14 cellular contexts compared by ENCODE assay signal in genomic region chr9:115691097-115691496, GRCh38.
DNase-seq lines count a peak whose midpoint lies in the region; ATAC-seq, FAIRE-seq and TF ChIP-seq lines count a peak whose summit lies in the region.
"Had no signal": no experiment of that assay in that cellular context is flagged by ENCODE, and none has a peak within 500 bp of the region (broad histone marks: within the 10 kb centered on the region; RNA-seq: fewer than 3 reads in every experiment).

No MANE protein-coding gene starts in this region.

- CTCF ChIA-PET in Calu3 (lab: Charles Lee) = no interaction called here
- CTCF ChIA-PET in CD8-positive, alpha-beta memory T cell (lab: Charles Lee) = no interaction called here

- H3K4me3 Mint-ChIP-seq in Calu3 (ENCODE audit: low read depth, unreplicated experiment) = no peak overlapping the region
- no peak overlapping the region for H3K4me3 Mint-ChIP-seq in glutamatergic neuron (ENCODE audit: unreplicated experiment)
- no peak overlapping the region for H3K4me3 Mint-ChIP-seq in CD8-positive, alpha-beta memory T cell
- H3K4me3 Mint-ChIP-seq: naive B cell had no signal

- H3K9me3 Mint-ChIP-seq in Calu3 (ENCODE audit: low read depth, unreplicated experiment) = peaks cover 8% of the 10 kb centered on the region
- H3K9me3 Mint-ChIP-seq in glutamatergic neuron (ENCODE audit: unreplicated experiment) = no peaks in the 10 kb centered on the region
- H3K9me3 Mint-ChIP-seq in CD8-positive, alpha-beta memory T cell = peaks cover 0 to 8% (median 0%) of the 10 kb centered on the region in 5 donors

- no peak for FAIRE-seq in pancreas (lab: Jason Lieb, UNC)
- FAIRE-seq: G401.6 had no signal

- TF ChIP-seq CTCF in Calu3 (IDR thresholded peaks at IDR 0.05; ENCODE audit: unreplicated experiment) = no peak
- TF ChIP-seq CTCF in pancreas (IDR thresholded peaks at IDR 0.05) = no peak
- TF ChIP-seq CTCF in glutamatergic neuron (IDR thresholded peaks at IDR 0.05; ENCODE audit: partially characterized antibody, unreplicated experiment) = no peak

- intact Hi-C loops in Calu3 (cut with micrococcal nuclease; ENCODE audit: unreplicated experiment) (loop anchor here (5.0 to 10.0 kb wide), 2 partner anchors 99 to 474 kb away; no protein-coding TSS in a partner anchor), pancreas (cut with DNase I) (no loop called here)

- H3K27ac ChIP-seq in epithelial cell of prostate (peak overlapping the region; percentile 92), pancreas (peak overlapping the region in 1 of 4 donors; percentile 14)
- H3K27ac ChIP-seq in CD8-positive, alpha-beta memory T cell (ENCODE audit: low read depth, low read length) = no peak overlapping the region
- H3K27ac ChIP-seq: thyroid gland, VCaP had no signal

- no TSS peak for BruUV-seq in Calu3 (replicated peaks; lab: Mats Ljungman, UMichigan)

- H3K27ac Mint-ChIP-seq in Calu3 (ENCODE audit: unreplicated experiment) (peak overlapping the region; percentile 91), glutamatergic neuron (ENCODE audit: unreplicated experiment) (no peak overlapping the region)
- H3K27ac Mint-ChIP-seq in CD8-positive, alpha-beta memory T cell = no peak overlapping the region
- H3K27ac Mint-ChIP-seq: naive B cell had no signal

- WGBS in pancreas, 2 donors = 37 to 51% methylated on average over 5 of the region's 5 CpGs

- H3K9me3 ChIP-seq in pancreas = no peaks in the 10 kb centered on the region
- H3K9me3 ChIP-seq in CD8-positive, alpha-beta memory T cell (ENCODE audit: low read length) = no peaks in the 10 kb centered on the region
- H3K9me3 ChIP-seq: thyroid gland had no signal

- H3K27me3 ChIP-seq in pancreas = no peaks in the 10 kb centered on the region
- H3K27me3 ChIP-seq in CD8-positive, alpha-beta memory T cell (ENCODE audit: insufficient read depth, low read length, poor library complexity, severe bottlenecking) = no peaks in the 10 kb centered on the region
- H3K27me3 ChIP-seq: thyroid gland had no signal

- peaks cover 0 to 5% (median 0%) of the 10 kb centered on the region in 3 donors for H3K4me1 ChIP-seq in pancreas
- H3K4me1 ChIP-seq in CD8-positive, alpha-beta memory T cell (ENCODE audit: insufficient read depth, low read length) = no peaks in the 10 kb centered on the region
- H3K4me1 ChIP-seq: thyroid gland had no signal

- ATAC-seq in pancreas = peak; percentile 60 to 90 (median 80)

- POLR2A ChIA-PET in CD8-positive, alpha-beta memory T cell (lab: Charles Lee) = no interaction called here

- peaks cover 11% of the 10 kb centered on the region for H3K4me1 Mint-ChIP-seq in Calu3 (ENCODE audit: low read depth, unreplicated experiment)
- H3K4me1 Mint-ChIP-seq in glutamatergic neuron (ENCODE audit: low read depth, unreplicated experiment) = peaks cover 5% of the 10 kb centered on the region
- no peaks in the 10 kb centered on the region for H3K4me1 Mint-ChIP-seq in CD8-positive, alpha-beta memory T cell
- H3K4me1 Mint-ChIP-seq: naive B cell had no signal

- H3K36me3 Mint-ChIP-seq in Calu3 (ENCODE audit: insufficient read depth, unreplicated experiment) (no peaks in the 10 kb centered on the region), glutamatergic neuron (ENCODE audit: unreplicated experiment) (no peaks in the 10 kb centered on the region)
- H3K36me3 Mint-ChIP-seq in CD8-positive, alpha-beta memory T cell = no peaks in the 10 kb centered on the region
- H3K36me3 Mint-ChIP-seq: naive B cell had no signal

- DNase-seq in Calu3 (no peak), OCI-M1 (lab: John Stamatoyannopoulos, UW) (peak; percentile 18), epithelial cell of prostate (ENCODE audit: low read depth, low spot score) (peak; percentile 96), pancreas (peak in 1 of 6 donors; percentile 12), glutamatergic neuron (no peak)
- no peak for DNase-seq in activated CD8-positive, alpha-beta memory T cell treated with anti-CD3 and anti-CD28 coated beads, Interleukin-2, amount 50 U/mL, for 4 hours
- no peak for DNase-seq in CD8-positive, alpha-beta memory T cell
- DNase-seq in stimulated activated CD4-positive, alpha-beta T cell treated with anti-CD3 and anti-CD28 coated beads, Interleukin-15, amount 100 ng/mL, for 24 hours = no peak
- DNase-seq: activated gamma-delta T cell, erythroblast, naive B cell, thyroid gland had no signal

- no peak overlapping the region for H3K4me3 ChIP-seq in pancreas
- H3K4me3 ChIP-seq in CD8-positive, alpha-beta memory T cell (ENCODE audit: low read length) = no peak overlapping the region
- H3K4me3 ChIP-seq: thyroid gland had no signal

- H3K36me3 ChIP-seq in pancreas = no peaks in the 10 kb centered on the region
- H3K36me3 ChIP-seq in CD8-positive, alpha-beta memory T cell (ENCODE audit: insufficient read depth, low read length) = no peaks in the 10 kb centered on the region
- H3K36me3 ChIP-seq: thyroid gland had no signal

- H3K27me3 Mint-ChIP-seq in Calu3 (ENCODE audit: unreplicated experiment) = no peaks in the 10 kb centered on the region
- no peaks in the 10 kb centered on the region for H3K27me3 Mint-ChIP-seq in glutamatergic neuron (ENCODE audit: unreplicated experiment)
- H3K27me3 Mint-ChIP-seq in CD8-positive, alpha-beta memory T cell = no peaks in the 10 kb centered on the region

Comparison
In these comparisons a context has a peak if more than half of its experiments do, and no peak if none do; other contexts are left out.
1. DNase-seq: peak in OCI-M1 (single experiment) and epithelial cell of prostate (single experiment); none in Calu3 (single experiment), glutamatergic neuron (single experiment), activated CD8-positive, alpha-beta memory T cell treated with anti-CD3 and anti-CD28 coated beads, Interleukin-2, amount 50 U/mL, for 4 hours (single experiment), CD8-positive, alpha-beta memory T cell (0 of 5) and stimulated activated CD4-positive, alpha-beta T cell treated with anti-CD3 and anti-CD28 coated beads, Interleukin-15, amount 100 ng/mL, for 24 hours (single experiment).